In the genomic region with DNA sequence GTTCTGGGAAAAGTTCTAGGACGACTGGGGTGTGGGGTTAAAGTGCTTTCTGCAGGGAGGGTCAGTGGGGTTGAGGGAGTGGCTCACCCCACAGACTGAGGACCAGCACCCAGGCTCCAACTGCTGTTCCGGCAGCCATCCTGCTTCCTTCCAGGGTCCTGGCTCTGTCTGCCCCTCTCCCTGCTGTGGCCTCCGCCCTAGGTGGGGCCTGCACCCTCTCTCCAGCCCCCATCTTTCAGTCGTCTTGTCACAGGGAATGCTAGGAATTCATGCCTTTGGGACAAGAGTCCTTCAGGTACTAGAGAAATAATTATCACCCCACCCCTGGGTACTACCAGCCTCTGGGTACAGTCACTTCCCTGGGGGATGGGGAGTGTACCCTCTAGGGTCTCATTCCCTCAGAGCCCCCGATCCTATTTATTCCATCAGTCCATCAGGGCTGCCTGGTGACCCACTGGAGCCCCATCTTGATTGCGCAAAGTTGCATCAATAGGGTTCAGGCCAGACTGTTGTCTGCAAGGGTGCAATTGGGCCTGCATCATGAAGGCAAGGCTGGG, we compare ENCODE assay signal across 11 cellular contexts. TPM values are rescaled to one million over a fixed set of nuclear protein-coding genes. Genes with fewer than 3 reads are reported as not detected.
DNase-seq lines count a peak whose midpoint lies in the region; ATAC-seq and TF ChIP-seq lines count a peak whose summit lies in the region.
"Had no signal": no experiment of that assay in that cellular context is flagged by ENCODE, and none has a peak within 500 bp of the region (broad histone marks: within the 10 kb centered on the region; RNA-seq: fewer than 3 reads in every experiment).

A gene (minus strand): TSS at position 170 of the 557 bp plus-strand sequence. CDS start 31 bp downstream, at position 139.

- H3K79me2 ChIP-seq in mesendoderm (ENCODE audit: control insufficient read depth, insufficient read depth, low read length) (peaks cover 12% of the 10 kb centered on the region), OCI-LY7 (ENCODE audit: insufficient read depth, low read depth, low read length) (peaks cover 6% of the 10 kb centered on the region; the same call in 1 of the 2 replicates)

- H3K27ac ChIP-seq in mesendoderm (ENCODE audit: low read depth, low read length) (no peak within 1 kb of the TSS), tibial artery (peak within 1 kb of the TSS; percentile 76 to 92), OCI-LY7 (ENCODE audit: low read depth, low read length, poor library complexity, severe bottlenecking) (no peak within 1 kb of the TSS)
- H3K27ac ChIP-seq: KMS-11 had no signal

- H3K56ac ChIP-seq in mesendoderm (ENCODE audit: low read length): peak within 1 kb of the TSS; percentile 44

- intact Hi-C loops in tibial artery (cut with DNase I; ENCODE audit: low total_unique reads) (no loop called here), OCI-LY7 (cut with micrococcal nuclease; ENCODE audit: unreplicated experiment) (no loop called here)

- CTCF ChIA-PET in activated CD8-positive, alpha-beta memory T cell treated with anti-CD3 and anti-CD28 coated beads, Interleukin-2, amount 10 ng/mL, durations not matched to agents 7 days and 5 days (lab: Charles Lee): interaction anchor here (1.2 kb wide), 1 partner anchor 11 kb away, joined by 4 read pairs; no protein-coding TSS in a partner anchor
- CTCF ChIA-PET in OCI-LY7 (lab: Charles Lee; ENCODE audit: unreplicated experiment): no interaction called here

- POLR2A ChIA-PET in OCI-LY7 (lab: Charles Lee): no interaction called here

- no peak for ATAC-seq in activated T-cell treated with anti-CD3 and anti-CD28 coated beads, Interleukin-2, amount 50 U/mL, for 72 hours (replicated peaks in 1 of 2)
- ATAC-seq in activated CD8-positive, alpha-beta memory T cell treated with anti-CD3 and anti-CD28 coated beads, Interleukin-2, amount 10 ng/mL, durations not matched to agents 7 days and 5 days: no peak
- ATAC-seq in HG03571 (IDR thresholded peaks at IDR 0.05; ENCODE audit: unreplicated experiment): no peak

- no peak within 1 kb of the TSS for H2BK15ac ChIP-seq in mesendoderm (replicated peaks; ENCODE audit: low read depth)

- H3K36me3 ChIP-seq in mesendoderm (ENCODE audit: control insufficient read depth, insufficient read depth, low read length) (peaks cover 8% of the 10 kb centered on the region), tibial artery (peaks cover 21 to 66% (median 50%) of the 10 kb centered on the region in 3 donors), OCI-LY7 (ENCODE audit: insufficient read depth, low read length) (peaks cover 64% of the 10 kb centered on the region)

- H2AK5ac ChIP-seq in mesendoderm (ENCODE audit: low read length): no peak within 1 kb of the TSS

- peaks cover 10% of the 10 kb centered on the region for H3K79me1 ChIP-seq in mesendoderm (ENCODE audit: low read length)

- H2AFZ ChIP-seq in OCI-LY7 (ENCODE audit: low read length): no peak within 1 kb of the TSS

- H3K23ac ChIP-seq in mesendoderm (ENCODE audit: low read length): no peak within 1 kb of the TSS

- peak within 1 kb of the TSS; percentile 99 for H3K27ac Mint-ChIP-seq in activated T-cell treated with anti-CD3 and anti-CD28 coated beads, Interleukin-2, amount 50 U/mL, for 72 hours
- H3K27ac Mint-ChIP-seq in activated CD8-positive, alpha-beta memory T cell treated with anti-CD3 and anti-CD28 coated beads, Interleukin-2, amount 10 ng/mL, durations not matched to agents 7 days and 5 days: no peak within 1 kb of the TSS

- H4K5ac ChIP-seq in mesendoderm (ENCODE audit: low read length): no peak within 1 kb of the TSS

- no CpG with 5 or more reads among the region's 6 CpGs for WGBS in mesendoderm (ENCODE audit: extremely low coverage, insufficient coverage, low lambda C conversion rate)

- no peaks in the 10 kb centered on the region for H3K27me3 Mint-ChIP-seq in activated T-cell treated with anti-CD3 and anti-CD28 coated beads, Interleukin-2, amount 50 U/mL, for 72 hours (ENCODE audit: low read depth)
- no peaks in the 10 kb centered on the region for H3K27me3 Mint-ChIP-seq in activated CD8-positive, alpha-beta memory T cell treated with anti-CD3 and anti-CD28 coated beads, Interleukin-2, amount 10 ng/mL, durations not matched to agents 7 days and 5 days

- no peak within 1 kb of the TSS for H3K4ac ChIP-seq in mesendoderm (ENCODE audit: low read depth, low read length)

- no peaks in the 10 kb centered on the region for H3K9me3 ChIP-seq in tibial artery
- H3K9me3 ChIP-seq in OCI-LY7 (ENCODE audit: low read length): no peaks in the 10 kb centered on the region

- H3K9me2 ChIP-seq in OCI-LY7 (ENCODE audit: insufficient read depth, low read length): no peaks in the 10 kb centered on the region

- H3K27me3 ChIP-seq in mesendoderm (ENCODE audit: insufficient read depth, low read length, poor library complexity): no peaks in the 10 kb centered on the region
- no peaks in the 10 kb centered on the region for H3K27me3 ChIP-seq in tibial artery

- H3K4me1 Mint-ChIP-seq in activated T-cell treated with anti-CD3 and anti-CD28 coated beads, Interleukin-2, amount 50 U/mL, for 72 hours (ENCODE audit: low read depth): peaks cover 65% of the 10 kb centered on the region
- H3K4me1 Mint-ChIP-seq in activated CD8-positive, alpha-beta memory T cell treated with anti-CD3 and anti-CD28 coated beads, Interleukin-2, amount 10 ng/mL, durations not matched to agents 7 days and 5 days: peaks cover 53% of the 10 kb centered on the region

- H3K36me3 Mint-ChIP-seq in activated T-cell treated with anti-CD3 and anti-CD28 coated beads, Interleukin-2, amount 50 U/mL, for 72 hours (ENCODE audit: insufficient read depth in 2 of 2): peaks cover 17 to 24% of the 10 kb centered on the region in 2 donors
- peaks cover 41% of the 10 kb centered on the region for H3K36me3 Mint-ChIP-seq in activated CD8-positive, alpha-beta memory T cell treated with anti-CD3 and anti-CD28 coated beads, Interleukin-2, amount 10 ng/mL, durations not matched to agents 7 days and 5 days

- H3K4me1 ChIP-seq in mesendoderm (ENCODE audit: control insufficient read depth, low read depth, low read length): peaks cover 4% of the 10 kb centered on the region
- peaks cover 0 to 58% (median 44%) of the 10 kb centered on the region in 4 donors for H3K4me1 ChIP-seq in tibial artery
- peaks cover 40% of the 10 kb centered on the region for H3K4me1 ChIP-seq in OCI-LY7 (ENCODE audit: insufficient read depth, low read length, poor library complexity, severe bottlenecking)

- H3K9me3 Mint-ChIP-seq in activated T-cell treated with anti-CD3 and anti-CD28 coated beads, Interleukin-2, amount 50 U/mL, for 72 hours: no peaks in the 10 kb centered on the region
- no peaks in the 10 kb centered on the region for H3K9me3 Mint-ChIP-seq in activated CD8-positive, alpha-beta memory T cell treated with anti-CD3 and anti-CD28 coated beads, Interleukin-2, amount 10 ng/mL, durations not matched to agents 7 days and 5 days (ENCODE audit: low read depth)

- no peak within 1 kb of the TSS for H4K8ac ChIP-seq in mesendoderm (ENCODE audit: low read depth, low read length)

- H3K4me3 Mint-ChIP-seq in activated T-cell treated with anti-CD3 and anti-CD28 coated beads, Interleukin-2, amount 50 U/mL, for 72 hours: no peak within 1 kb of the TSS
- no peak within 1 kb of the TSS for H3K4me3 Mint-ChIP-seq in activated CD8-positive, alpha-beta memory T cell treated with anti-CD3 and anti-CD28 coated beads, Interleukin-2, amount 10 ng/mL, durations not matched to agents 7 days and 5 days

- H4K20me1 ChIP-seq in OCI-LY7 (ENCODE audit: insufficient read depth, low read length): no peaks in the 10 kb centered on the region

- no peak within 1 kb of the TSS for H3K9ac ChIP-seq in mesendoderm (ENCODE audit: low read length)
- H3K9ac ChIP-seq: KMS-11 had no signal

- TF ChIP-seq CTCF in tibial artery (IDR thresholded peaks at IDR 0.05): no peak
- TF ChIP-seq CTCF in OCI-LY7 (conservative IDR thresholded peaks at IDR 0.05; ENCODE audit: low read length): no peak

- no TSS peak for BruUV-seq in OCI-LY7 (replicated peaks; lab: Mats Ljungman, UMichigan)

- H3K4me3 ChIP-seq in mesendoderm (ENCODE audit: low read length): no peak within 1 kb of the TSS
- no peak within 1 kb of the TSS for H3K4me3 ChIP-seq in tibial artery
- no peak within 1 kb of the TSS for H3K4me3 ChIP-seq in OCI-LY7 (ENCODE audit: low read depth, low read length, poor library complexity, severe bottlenecking)

- H2BK120ac ChIP-seq in mesendoderm (ENCODE audit: low read depth, low read length): no peak within 1 kb of the TSS

- no peak within 1 kb of the TSS for H2BK5ac ChIP-seq in mesendoderm (ENCODE audit: low read length)

- H3K18ac ChIP-seq in mesendoderm (ENCODE audit: low read length): no peak within 1 kb of the TSS

- DNase-seq in activated T-cell treated with anti-CD3 and anti-CD28 coated beads, Interleukin-2, amount 50 U/mL, for 72 hours: no peak
- no peak for DNase-seq in activated T-cell treated with anti-CD3 and anti-CD28 coated beads, Interleukin-2, amount 50 U/mL, for 48 hours
- DNase-seq in activated CD8-positive, alpha-beta memory T cell treated with anti-CD3 and anti-CD28 coated beads, Interleukin-2, amount 10 ng/mL, durations not matched to agents 7 days and 5 days: no peak
- DNase-seq in mesendoderm: no peak
- peak in 1 of 2 donors; percentile 62 for DNase-seq in tibial artery
- no peak for DNase-seq in SKM-1 (lab: John Stamatoyannopoulos, UW; ENCODE audit: unreplicated experiment)
- DNase-seq in OCI-LY7 (ENCODE audit: low spot score): no peak
- DNase-seq: small intestine, substantia nigra had no signal

- H3K4me2 ChIP-seq in mesendoderm (ENCODE audit: low read length): no peak within 1 kb of the TSS
- H3K4me2 ChIP-seq in OCI-LY7 (ENCODE audit: low read length): no peak within 1 kb of the TSS
- H3K4me2 ChIP-seq: KMS-11 had no signal

RNA-seq across cellular contexts. Expression of the gene that starts here (rescaled TPM):
- total RNA-seq in activated T-cell treated with anti-CD3 and anti-CD28 coated beads, Interleukin-2, amount 50 U/mL, for 72 hours: 10 to 100 TPM; 39.0 to 48.0 TPM
- 10 to 100 TPM; 20.7 to 22.0 TPM for total RNA-seq in activated CD8-positive, alpha-beta memory T cell treated with anti-CD3 and anti-CD28 coated beads, Interleukin-2, amount 10 ng/mL, durations not matched to agents 7 days and 5 days
- 5.7 TPM for polyA plus RNA-seq in mesendoderm (2013, experiment 1 of 2)
- polyA plus RNA-seq in mesendoderm (2013, experiment 2 of 2): 5.3 TPM
- total RNA-seq in OCI-LY7 (2014; rRNA removed; shearing (Covaris generic)): 6.6 and 6.7 TPM in 2 replicates
- total RNA-seq in OCI-LY7 (2022): 26.9 and 29.9 TPM in 2 replicates

Comparison
In these comparisons a context has a peak if more than half of its experiments do, and no peak if none do; other contexts are left out.
1. H3K27ac ChIP-seq: peak in tibial artery (2 of 2); none in mesendoderm (single experiment) and OCI-LY7 (single experiment).